8 cellular contexts compared by ENCODE assay signal in the genomic region with DNA sequence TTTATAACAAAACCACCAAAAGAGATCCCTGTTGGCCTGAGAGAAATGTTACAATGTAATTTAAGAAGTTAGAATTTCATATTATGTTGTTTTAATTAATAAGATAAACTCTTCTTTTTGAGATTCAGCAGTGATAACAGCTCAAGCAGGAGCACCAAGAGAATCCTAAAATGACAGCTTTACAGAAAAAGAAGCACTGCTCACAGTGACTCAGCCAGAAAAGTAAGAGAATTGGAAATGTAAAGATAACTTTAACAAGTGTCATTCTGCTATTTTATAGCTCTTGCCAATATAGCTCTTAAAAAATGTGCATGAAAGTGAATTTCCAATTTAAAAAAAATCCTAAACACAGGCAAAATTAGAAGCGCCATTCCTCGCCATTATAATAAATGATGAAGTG.
"Had no signal": no experiment of that assay in that cellular context is flagged by ENCODE, and none has a peak within 500 bp of the region (broad histone marks: within the 10 kb centered on the region; RNA-seq: fewer than 3 reads in every experiment).

No MANE protein-coding gene starts in this region.

- H3K4me3 ChIP-seq: adrenal gland, heart right ventricle, left ventricle myocardium inferior, skin epidermis had no signal

- ATAC-seq: esophagus mucosa had no signal

- H3K36me3 ChIP-seq: adrenal gland, left ventricle myocardium inferior had no signal

- DNase-seq: activated naive CD4-positive, alpha-beta T cell treated with anti-CD3 and anti-CD28 coated beads, Interleukin-2, amount 50 U/mL, for 16 hours; activated T-cell treated with anti-CD3 and anti-CD28 coated beads, Interleukin-2, amount 50 U/mL, for 1 hour; adrenal gland; T-helper 2 cell had no signal

- H3K4me1 ChIP-seq: adrenal gland had no signal

- H3K27ac ChIP-seq: adrenal gland, heart right ventricle, left ventricle myocardium inferior had no signal

- H3K27me3 ChIP-seq: adrenal gland, heart right ventricle had no signal
